Comparison of ENCODE assay signal across 1 cellular context in genomic region chr19:10193666-10194499, GRCh38.
TF ChIP-seq lines count a peak whose summit lies in the region.

No MANE protein-coding gene starts in this region.

TF ChIP-seq in HepG2, 621 proteins besides CTCF, POLR2A, EP300 and RAD21 (continued from another document and continues in another):
- TF ChIP-seq, protein P1, sequence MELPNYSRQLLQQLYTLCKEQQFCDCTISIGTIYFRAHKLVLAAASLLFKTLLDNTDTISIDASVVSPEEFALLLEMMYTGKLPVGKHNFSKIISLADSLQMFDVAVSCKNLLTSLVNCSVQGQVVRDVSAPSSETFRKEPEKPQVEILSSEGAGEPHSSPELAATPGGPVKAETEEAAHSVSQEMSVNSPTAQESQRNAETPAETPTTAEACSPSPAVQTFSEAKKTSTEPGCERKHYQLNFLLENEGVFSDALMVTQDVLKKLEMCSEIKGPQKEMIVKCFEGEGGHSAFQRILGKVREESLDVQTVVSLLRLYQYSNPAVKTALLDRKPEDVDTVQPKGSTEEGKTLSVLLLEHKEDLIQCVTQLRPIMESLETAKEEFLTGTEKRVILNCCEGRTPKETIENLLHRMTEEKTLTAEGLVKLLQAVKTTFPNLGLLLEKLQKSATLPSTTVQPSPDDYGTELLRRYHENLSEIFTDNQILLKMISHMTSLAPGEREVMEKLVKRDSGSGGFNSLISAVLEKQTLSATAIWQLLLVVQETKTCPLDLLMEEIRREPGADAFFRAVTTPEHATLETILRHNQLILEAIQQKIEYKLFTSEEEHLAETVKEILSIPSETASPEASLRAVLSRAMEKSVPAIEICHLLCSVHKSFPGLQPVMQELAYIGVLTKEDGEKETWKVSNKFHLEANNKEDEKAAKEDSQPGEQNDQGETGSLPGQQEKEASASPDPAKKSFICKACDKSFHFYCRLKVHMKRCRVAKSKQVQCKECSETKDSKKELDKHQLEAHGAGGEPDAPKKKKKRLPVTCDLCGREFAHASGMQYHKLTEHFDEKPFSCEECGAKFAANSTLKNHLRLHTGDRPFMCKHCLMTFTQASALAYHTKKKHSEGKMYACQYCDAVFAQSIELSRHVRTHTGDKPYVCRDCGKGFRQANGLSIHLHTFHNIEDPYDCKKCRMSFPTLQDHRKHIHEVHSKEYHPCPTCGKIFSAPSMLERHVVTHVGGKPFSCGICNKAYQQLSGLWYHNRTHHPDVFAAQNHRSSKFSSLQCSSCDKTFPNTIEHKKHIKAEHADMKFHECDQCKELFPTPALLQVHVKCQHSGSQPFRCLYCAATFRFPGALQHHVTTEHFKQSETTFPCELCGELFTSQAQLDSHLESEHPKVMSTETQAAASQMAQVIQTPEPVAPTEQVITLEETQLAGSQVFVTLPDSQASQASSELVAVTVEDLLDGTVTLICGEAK (IDR thresholded peaks at IDR 0.05), result peak; percentile 36; the same call in 1 of the 2 replicates
- TF ChIP-seq, protein P1 (CRISPR knock-in tag; IDR thresholded peaks at IDR 0.05), result peak; percentile 51; the same call in 1 of the 2 replicates
- TF ChIP-seq, protein P2, sequence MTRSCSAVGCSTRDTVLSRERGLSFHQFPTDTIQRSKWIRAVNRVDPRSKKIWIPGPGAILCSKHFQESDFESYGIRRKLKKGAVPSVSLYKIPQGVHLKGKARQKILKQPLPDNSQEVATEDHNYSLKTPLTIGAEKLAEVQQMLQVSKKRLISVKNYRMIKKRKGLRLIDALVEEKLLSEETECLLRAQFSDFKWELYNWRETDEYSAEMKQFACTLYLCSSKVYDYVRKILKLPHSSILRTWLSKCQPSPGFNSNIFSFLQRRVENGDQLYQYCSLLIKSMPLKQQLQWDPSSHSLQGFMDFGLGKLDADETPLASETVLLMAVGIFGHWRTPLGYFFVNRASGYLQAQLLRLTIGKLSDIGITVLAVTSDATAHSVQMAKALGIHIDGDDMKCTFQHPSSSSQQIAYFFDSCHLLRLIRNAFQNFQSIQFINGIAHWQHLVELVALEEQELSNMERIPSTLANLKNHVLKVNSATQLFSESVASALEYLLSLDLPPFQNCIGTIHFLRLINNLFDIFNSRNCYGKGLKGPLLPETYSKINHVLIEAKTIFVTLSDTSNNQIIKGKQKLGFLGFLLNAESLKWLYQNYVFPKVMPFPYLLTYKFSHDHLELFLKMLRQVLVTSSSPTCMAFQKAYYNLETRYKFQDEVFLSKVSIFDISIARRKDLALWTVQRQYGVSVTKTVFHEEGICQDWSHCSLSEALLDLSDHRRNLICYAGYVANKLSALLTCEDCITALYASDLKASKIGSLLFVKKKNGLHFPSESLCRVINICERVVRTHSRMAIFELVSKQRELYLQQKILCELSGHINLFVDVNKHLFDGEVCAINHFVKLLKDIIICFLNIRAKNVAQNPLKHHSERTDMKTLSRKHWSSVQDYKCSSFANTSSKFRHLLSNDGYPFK (CRISPR knock-in tag; IDR thresholded peaks at IDR 0.05; ENCODE audit: borderline replicate concordance), result no peak
- TF ChIP-seq ZNF484 (CRISPR knock-in tag; IDR thresholded peaks at IDR 0.05; ENCODE audit: borderline replicate concordance, low read depth) (no peak), GMEB2 (CRISPR knock-in tag; IDR thresholded peaks at IDR 0.05; ENCODE audit: low read depth) (no peak), NCOA1 (CRISPR knock-in tag; IDR thresholded peaks at IDR 0.05) (no peak), ZNF33A (CRISPR knock-in tag; IDR thresholded peaks at IDR 0.05; ENCODE audit: borderline replicate concordance) (no peak), POLR2AphosphoS2 (IDR thresholded peaks at IDR 0.05; ENCODE audit: low read depth, low read length) (no peak), ZNF33B (CRISPR knock-in tag; IDR thresholded peaks at IDR 0.05) (0 out of 2 replicates have a peak, but pooled peaks have one; percentile 7), TERF1 (CRISPR knock-in tag; IDR thresholded peaks at IDR 0.05) (no peak), ZFP91 (CRISPR knock-in tag; IDR thresholded peaks at IDR 0.05; ENCODE audit: borderline replicate concordance) (no peak), RARA (CRISPR knock-in tag; IDR thresholded peaks at IDR 0.05) (no peak), SP2 (CRISPR knock-in tag; IDR thresholded peaks at IDR 0.05) (peak; percentile 65; the same call in 1 of the 2 replicates), ZNF737 (CRISPR knock-in tag; IDR thresholded peaks at IDR 0.05; ENCODE audit: borderline replicate concordance) (no peak), ZNF331 (CRISPR knock-in tag; IDR thresholded peaks at IDR 0.05) (no peak; the same call in 1 of the 2 replicates), ZNF572 (CRISPR knock-in tag; IDR thresholded peaks at IDR 0.05) (no peak), EED (CRISPR knock-in tag; IDR thresholded peaks at IDR 0.05) (no peak), MBD4 (IDR thresholded peaks at IDR 0.05; ENCODE audit: borderline replicate concordance, low read length) (no peak), NFKBIZ (CRISPR knock-in tag; IDR thresholded peaks at IDR 0.05) (0 out of 2 replicates have a peak, but pooled peaks have one; percentile 25), MIER3 (CRISPR knock-in tag; IDR thresholded peaks at IDR 0.05; ENCODE audit: borderline replicate concordance) (no peak), AKAP8 (CRISPR knock-in tag; IDR thresholded peaks at IDR 0.05) (0 out of 2 replicates have a peak, but pooled peaks have one; percentile 1), ERF (CRISPR knock-in tag; IDR thresholded peaks at IDR 0.05) (no peak), ZNF274 (CRISPR knock-in tag; IDR thresholded peaks at IDR 0.05) (no peak; the same call in 1 of the 2 replicates), SNAI1 (CRISPR knock-in tag; IDR thresholded peaks at IDR 0.05; ENCODE audit: borderline replicate concordance) (no peak), ZNF562 (CRISPR knock-in tag; IDR thresholded peaks at IDR 0.05; ENCODE audit: borderline replicate concordance) (no peak), SMYD3 (CRISPR knock-in tag; IDR thresholded peaks at IDR 0.05) (no peak)
- TF ChIP-seq, protein P3, sequence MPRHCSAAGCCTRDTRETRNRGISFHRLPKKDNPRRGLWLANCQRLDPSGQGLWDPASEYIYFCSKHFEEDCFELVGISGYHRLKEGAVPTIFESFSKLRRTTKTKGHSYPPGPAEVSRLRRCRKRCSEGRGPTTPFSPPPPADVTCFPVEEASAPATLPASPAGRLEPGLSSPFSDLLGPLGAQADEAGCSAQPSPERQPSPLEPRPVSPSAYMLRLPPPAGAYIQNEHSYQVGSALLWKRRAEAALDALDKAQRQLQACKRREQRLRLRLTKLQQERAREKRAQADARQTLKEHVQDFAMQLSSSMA (CRISPR knock-in tag; IDR thresholded peaks at IDR 0.05), result no peak
- TF ChIP-seq, protein P4, sequence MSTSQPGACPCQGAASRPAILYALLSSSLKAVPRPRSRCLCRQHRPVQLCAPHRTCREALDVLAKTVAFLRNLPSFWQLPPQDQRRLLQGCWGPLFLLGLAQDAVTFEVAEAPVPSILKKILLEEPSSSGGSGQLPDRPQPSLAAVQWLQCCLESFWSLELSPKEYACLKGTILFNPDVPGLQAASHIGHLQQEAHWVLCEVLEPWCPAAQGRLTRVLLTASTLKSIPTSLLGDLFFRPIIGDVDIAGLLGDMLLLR (CRISPR knock-in tag; IDR thresholded peaks at IDR 0.05), result no peak
- TF ChIP-seq, protein P5, sequence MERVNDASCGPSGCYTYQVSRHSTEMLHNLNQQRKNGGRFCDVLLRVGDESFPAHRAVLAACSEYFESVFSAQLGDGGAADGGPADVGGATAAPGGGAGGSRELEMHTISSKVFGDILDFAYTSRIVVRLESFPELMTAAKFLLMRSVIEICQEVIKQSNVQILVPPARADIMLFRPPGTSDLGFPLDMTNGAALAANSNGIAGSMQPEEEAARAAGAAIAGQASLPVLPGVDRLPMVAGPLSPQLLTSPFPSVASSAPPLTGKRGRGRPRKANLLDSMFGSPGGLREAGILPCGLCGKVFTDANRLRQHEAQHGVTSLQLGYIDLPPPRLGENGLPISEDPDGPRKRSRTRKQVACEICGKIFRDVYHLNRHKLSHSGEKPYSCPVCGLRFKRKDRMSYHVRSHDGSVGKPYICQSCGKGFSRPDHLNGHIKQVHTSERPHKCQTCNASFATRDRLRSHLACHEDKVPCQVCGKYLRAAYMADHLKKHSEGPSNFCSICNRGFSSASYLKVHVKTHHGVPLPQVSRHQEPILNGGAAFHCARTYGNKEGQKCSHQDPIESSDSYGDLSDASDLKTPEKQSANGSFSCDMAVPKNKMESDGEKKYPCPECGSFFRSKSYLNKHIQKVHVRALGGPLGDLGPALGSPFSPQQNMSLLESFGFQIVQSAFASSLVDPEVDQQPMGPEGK (CRISPR knock-in tag; IDR thresholded peaks at IDR 0.05), result peak; percentile 94
